1 cellular context compared by ENCODE assay signal in the genomic region with DNA sequence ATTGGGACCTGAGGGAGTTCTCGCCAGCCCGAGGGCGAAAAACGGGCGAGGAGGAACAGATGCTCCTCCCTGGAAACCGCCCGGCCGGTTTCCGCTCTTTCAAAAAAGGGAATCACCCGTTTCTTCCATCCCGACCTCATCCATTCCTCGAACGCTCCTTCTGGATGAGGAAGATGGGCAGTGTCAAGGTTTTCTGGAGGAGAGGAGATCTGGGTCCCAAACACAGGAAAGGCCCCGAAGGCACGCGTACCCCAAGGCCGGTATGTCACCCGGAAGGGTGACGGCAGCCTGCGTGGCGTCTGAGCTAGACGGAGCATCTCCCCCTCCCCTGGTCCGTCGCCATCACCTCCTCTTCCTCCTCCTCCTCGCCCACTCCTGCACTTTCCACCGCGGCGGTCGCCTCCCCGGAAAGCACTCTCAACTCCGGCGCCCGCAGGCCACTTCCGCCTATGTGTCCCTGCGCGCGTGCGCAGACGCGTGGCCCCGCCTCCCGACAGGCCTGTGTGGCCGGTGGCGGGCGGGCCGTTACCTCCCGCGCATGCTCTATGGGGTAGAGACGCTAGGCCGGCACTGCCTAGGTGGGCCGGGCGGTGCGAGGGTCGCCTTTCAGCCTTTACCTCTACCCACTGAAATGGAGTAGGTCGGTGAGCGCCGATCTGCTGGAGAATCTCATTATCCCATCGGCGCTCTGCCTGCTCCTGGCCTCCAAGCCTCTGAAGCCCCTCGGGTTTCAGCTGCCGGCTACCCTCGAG.
TF ChIP-seq lines count a peak whose summit lies in the region.

Gene SLC35B3 (minus strand): TSS at position 453 of the 752 bp plus-strand sequence.

TF ChIP-seq in HepG2, 621 proteins besides CTCF, POLR2A, EP300 and RAD21 (continued from another document and continues in another):
- TF ChIP-seq, protein P1, sequence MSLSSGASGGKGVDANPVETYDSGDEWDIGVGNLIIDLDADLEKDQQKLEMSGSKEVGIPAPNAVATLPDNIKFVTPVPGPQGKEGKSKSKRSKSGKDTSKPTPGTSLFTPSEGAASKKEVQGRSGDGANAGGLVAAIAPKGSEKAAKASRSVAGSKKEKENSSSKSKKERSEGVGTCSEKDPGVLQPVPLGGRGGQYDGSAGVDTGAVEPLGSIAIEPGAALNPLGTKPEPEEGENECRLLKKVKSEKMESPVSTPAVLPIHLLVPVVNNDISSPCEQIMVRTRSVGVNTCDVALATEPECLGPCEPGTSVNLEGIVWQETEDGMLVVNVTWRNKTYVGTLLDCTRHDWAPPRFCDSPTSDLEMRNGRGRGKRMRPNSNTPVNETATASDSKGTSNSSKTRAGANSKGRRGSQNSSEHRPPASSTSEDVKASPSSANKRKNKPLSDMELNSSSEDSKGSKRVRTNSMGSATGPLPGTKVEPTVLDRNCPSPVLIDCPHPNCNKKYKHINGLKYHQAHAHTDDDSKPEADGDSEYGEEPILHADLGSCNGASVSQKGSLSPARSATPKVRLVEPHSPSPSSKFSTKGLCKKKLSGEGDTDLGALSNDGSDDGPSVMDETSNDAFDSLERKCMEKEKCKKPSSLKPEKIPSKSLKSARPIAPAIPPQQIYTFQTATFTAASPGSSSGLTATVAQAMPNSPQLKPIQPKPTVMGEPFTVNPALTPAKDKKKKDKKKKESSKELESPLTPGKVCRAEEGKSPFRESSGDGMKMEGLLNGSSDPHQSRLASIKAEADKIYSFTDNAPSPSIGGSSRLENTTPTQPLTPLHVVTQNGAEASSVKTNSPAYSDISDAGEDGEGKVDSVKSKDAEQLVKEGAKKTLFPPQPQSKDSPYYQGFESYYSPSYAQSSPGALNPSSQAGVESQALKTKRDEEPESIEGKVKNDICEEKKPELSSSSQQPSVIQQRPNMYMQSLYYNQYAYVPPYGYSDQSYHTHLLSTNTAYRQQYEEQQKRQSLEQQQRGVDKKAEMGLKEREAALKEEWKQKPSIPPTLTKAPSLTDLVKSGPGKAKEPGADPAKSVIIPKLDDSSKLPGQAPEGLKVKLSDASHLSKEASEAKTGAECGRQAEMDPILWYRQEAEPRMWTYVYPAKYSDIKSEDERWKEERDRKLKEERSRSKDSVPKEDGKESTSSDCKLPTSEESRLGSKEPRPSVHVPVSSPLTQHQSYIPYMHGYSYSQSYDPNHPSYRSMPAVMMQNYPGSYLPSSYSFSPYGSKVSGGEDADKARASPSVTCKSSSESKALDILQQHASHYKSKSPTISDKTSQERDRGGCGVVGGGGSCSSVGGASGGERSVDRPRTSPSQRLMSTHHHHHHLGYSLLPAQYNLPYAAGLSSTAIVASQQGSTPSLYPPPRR (CRISPR knock-in tag; IDR thresholded peaks at IDR 0.05; ENCODE audit: borderline replicate concordance), result peak; percentile 53; the same call in 1 of the 2 replicates
- TF ChIP-seq ZNF180 (CRISPR knock-in tag; IDR thresholded peaks at IDR 0.05; ENCODE audit: borderline replicate concordance, low read depth) (no peak), UBTF (CRISPR knock-in tag; IDR thresholded peaks at IDR 0.05) (peak; percentile 77; the same call in 1 of the 2 replicates), AGO2 (optimal IDR thresholded peaks at IDR 0.05; ENCODE audit: low read depth, low read length) (peak; percentile 59), ATF1 (CRISPR knock-in tag; IDR thresholded peaks at IDR 0.05) (no peak), HDAC1 (CRISPR knock-in tag; IDR thresholded peaks at IDR 0.05) (peak; percentile 90; the same call in 1 of the 2 replicates), ZNF354B (CRISPR knock-in tag; IDR thresholded peaks at IDR 0.05) (0 out of 2 replicates have a peak, but pooled peaks have one; percentile 14), ARID2 (CRISPR knock-in tag; IDR thresholded peaks at IDR 0.05; ENCODE audit: borderline replicate concordance) (0 out of 2 replicates have a peak, but pooled peaks have one; percentile 58), GPN1 (CRISPR knock-in tag; IDR thresholded peaks at IDR 0.05; ENCODE audit: borderline replicate concordance) (no peak), ZFP90 (CRISPR knock-in tag; IDR thresholded peaks at IDR 0.05; ENCODE audit: borderline replicate concordance) (peak; percentile 61; the same call in 1 of the 2 replicates), ZNF772 (CRISPR knock-in tag; IDR thresholded peaks at IDR 0.05) (peak; percentile 68; the same call in 1 of the 2 replicates), BCL6 (CRISPR knock-in tag; IDR thresholded peaks at IDR 0.05) (peak; percentile 3; the same call in 1 of the 2 replicates), MYPOP (CRISPR knock-in tag; IDR thresholded peaks at IDR 0.05) (peak; percentile 86; the same call in 1 of the 2 replicates), ZNF563 (CRISPR knock-in tag; IDR thresholded peaks at IDR 0.05) (peak; percentile 94), THAP8 (CRISPR knock-in tag; IDR thresholded peaks at IDR 0.05; ENCODE audit: borderline replicate concordance) (no peak), MXD3 (CRISPR knock-in tag; IDR thresholded peaks at IDR 0.05) (peak; percentile 84; the same call in 1 of the 2 replicates), KLF15 (CRISPR knock-in tag; IDR thresholded peaks at IDR 0.05; ENCODE audit: borderline replicate concordance) (peak; percentile 96), MXD1 (CRISPR knock-in tag; IDR thresholded peaks at IDR 0.05) (peak; percentile 89), ERF (CRISPR knock-in tag; IDR thresholded peaks at IDR 0.05) (peak; percentile 87), ZNF335 (CRISPR knock-in tag; IDR thresholded peaks at IDR 0.05) (peak; percentile 57; the same call in 1 of the 2 replicates), TSC22D2 (CRISPR knock-in tag; IDR thresholded peaks at IDR 0.05; ENCODE audit: borderline replicate concordance) (peak; percentile 87; the same call in 1 of the 2 replicates), ZNF205 (CRISPR knock-in tag; IDR thresholded peaks at IDR 0.05) (peak; percentile 61; the same call in 1 of the 2 replicates), SIN3B (IDR thresholded peaks at IDR 0.05; ENCODE audit: low read length) (no peak; the same call in 1 of the 2 replicates), IRF1 (CRISPR knock-in tag; IDR thresholded peaks at IDR 0.05; ENCODE audit: low read depth) (no peak), ZNF558 (CRISPR knock-in tag; IDR thresholded peaks at IDR 0.05; ENCODE audit: borderline replicate concordance) (no peak), SP2 (CRISPR knock-in tag; IDR thresholded peaks at IDR 0.05) (peak; percentile 63), HMGXB4 (CRISPR knock-in tag; IDR thresholded peaks at IDR 0.05; ENCODE audit: borderline replicate concordance in 1 of 2, low read depth in 1 of 2) (peak; percentile 65 to 85; a peak in 3 of 4 replicates), SCMH1 (CRISPR knock-in tag; IDR thresholded peaks at IDR 0.05; ENCODE audit: borderline replicate concordance) (no peak), ZBTB7B (CRISPR knock-in tag; IDR thresholded peaks at IDR 0.05) (peak; percentile 92), HMGA1 (CRISPR knock-in tag; conservative IDR thresholded peaks at IDR 0.05) (no peak), PRMT3 (CRISPR knock-in tag; IDR thresholded peaks at IDR 0.05; ENCODE audit: borderline replicate concordance, low read depth) (peak; percentile 97; the same call in 1 of the 2 replicates), SPEN (CRISPR knock-in tag; IDR thresholded peaks at IDR 0.05; ENCODE audit: low read depth) (peak; percentile 95)
- TF ChIP-seq, protein P2, sequence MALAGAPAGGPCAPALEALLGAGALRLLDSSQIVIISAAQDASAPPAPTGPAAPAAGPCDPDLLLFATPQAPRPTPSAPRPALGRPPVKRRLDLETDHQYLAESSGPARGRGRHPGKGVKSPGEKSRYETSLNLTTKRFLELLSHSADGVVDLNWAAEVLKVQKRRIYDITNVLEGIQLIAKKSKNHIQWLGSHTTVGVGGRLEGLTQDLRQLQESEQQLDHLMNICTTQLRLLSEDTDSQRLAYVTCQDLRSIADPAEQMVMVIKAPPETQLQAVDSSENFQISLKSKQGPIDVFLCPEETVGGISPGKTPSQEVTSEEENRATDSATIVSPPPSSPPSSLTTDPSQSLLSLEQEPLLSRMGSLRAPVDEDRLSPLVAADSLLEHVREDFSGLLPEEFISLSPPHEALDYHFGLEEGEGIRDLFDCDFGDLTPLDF (CRISPR knock-in tag; IDR thresholded peaks at IDR 0.05), result peak; percentile 78
